In genomic region chr2:58932801-58933200, GRCh38 we compare ENCODE assay signal across 28 cellular contexts.
"Had no signal": no experiment of that assay in that cellular context is flagged by ENCODE, and none has a peak within 500 bp of the region (broad histone marks: within the 10 kb centered on the region; RNA-seq: fewer than 3 reads in every experiment).

No MANE protein-coding gene starts in this region.

- H3K27ac ChIP-seq: colonic mucosa, coronary artery, epithelial cell of prostate, esophagus muscularis mucosa, esophagus squamous epithelium, foreskin keratinocyte, gastrocnemius medialis, gastroesophageal sphincter, heart left ventricle, heart right ventricle had no signal

- H3K4me3 ChIP-seq: colonic mucosa, coronary artery, dorsolateral prefrontal cortex, esophagus muscularis mucosa, esophagus squamous epithelium, gastrocnemius medialis, gastroesophageal sphincter, heart left ventricle, heart right ventricle had no signal

- FAIRE-seq: colon, endometrium, endothelial cell of umbilical vein, frontal cortex had no signal

- H3K4me1 ChIP-seq: colonic mucosa, esophagus muscularis mucosa, esophagus squamous epithelium, foreskin keratinocyte, gastrocnemius medialis, gastroesophageal sphincter, heart left ventricle, heart right ventricle had no signal

- H3K9me3 ChIP-seq: colonic mucosa, esophagus muscularis mucosa, esophagus squamous epithelium, gastrocnemius medialis, gastroesophageal sphincter, heart left ventricle, heart right ventricle had no signal

- ATAC-seq: effector memory CD8-positive, alpha-beta T cell; esophagus mucosa; foreskin keratinocyte; gastrocnemius medialis; gastroesophageal sphincter; heart left ventricle; heart right ventricle had no signal

- DNase-seq: colonic mucosa; cortex of kidney; dermis blood vessel endothelial cell; dorsolateral prefrontal cortex; effector CD4-positive, alpha-beta T cell; effector CD8-positive, alpha-beta T cell; effector memory CD4-positive, alpha-beta T cell; effector memory CD8-positive, alpha-beta T cell; endodermal cell; erythroblast; esophagus squamous epithelium; foreskin fibroblast; foreskin keratinocyte; foreskin melanocyte; gastrocnemius medialis; glutamatergic neuron; head of caudate nucleus; heart left ventricle; heart right ventricle had no signal

- H3K27me3 ChIP-seq: colonic mucosa, dorsolateral prefrontal cortex, esophagus muscularis mucosa, esophagus squamous epithelium, foreskin keratinocyte, gastroesophageal sphincter, heart left ventricle, heart right ventricle had no signal

- H3K36me3 ChIP-seq: colonic mucosa, esophagus muscularis mucosa, esophagus squamous epithelium, gastrocnemius medialis, gastroesophageal sphincter, heart left ventricle, heart right ventricle had no signal
